ENCODE assay signal across 1 cellular context in genomic region chr16:73306901-73307413, GRCh38.
A peak's percentile ranks its signal among the peaks of the same experiment; 100 is the strongest.
TF ChIP-seq lines count a peak whose summit lies in the region.

No MANE protein-coding gene starts in this region.

TF ChIP-seq in GM12878, 131 proteins besides CTCF, POLR2A, EP300 and RAD21 (continued from another document):
- TF ChIP-seq RUNX3 (IDR thresholded peaks at IDR 0.05; ENCODE audit: low read length), result 0 out of 2 replicates have a peak, but pooled peaks have one; percentile 7
- no peak for TF ChIP-seq REST (IDR thresholded peaks at IDR 0.05; ENCODE audit: low read depth, low read length)
- no peak for TF ChIP-seq FOXK2 (IDR thresholded peaks at IDR 0.05)
- no peak for TF ChIP-seq RAD51 (IDR thresholded peaks at IDR 0.05)
- no peak for TF ChIP-seq WRNIP1 (IDR thresholded peaks at IDR 0.05; ENCODE audit: borderline replicate concordance, low read depth, low read length)
- no peak for TF ChIP-seq NFXL1 (IDR thresholded peaks at IDR 0.05; ENCODE audit: borderline replicate concordance)
- TF ChIP-seq IKZF1 (conservative IDR thresholded peaks at IDR 0.05), result no peak
- 0 out of 2 replicates have a peak, but pooled peaks have one; percentile 19 for TF ChIP-seq MEF2A (IDR thresholded peaks at IDR 0.05; ENCODE audit: insufficient read depth, low read depth, low read length)
- 0 out of 2 replicates have a peak, but pooled peaks have one; percentile 17 for TF ChIP-seq NFIC (IDR thresholded peaks at IDR 0.05; ENCODE audit: low read depth, low read length)
- TF ChIP-seq PKNOX1 (IDR thresholded peaks at IDR 0.05), result peak; percentile 88
- TF ChIP-seq ZNF384 (IDR thresholded peaks at IDR 0.05; ENCODE audit: borderline replicate concordance, low read depth, low read length), result no peak
- TF ChIP-seq HCFC1 (IDR thresholded peaks at IDR 0.05; ENCODE audit: low read length), result no peak
